2 cellular contexts compared by ENCODE assay signal in genomic region chr4:104425003-104425402, GRCh38.
TF ChIP-seq lines count a peak whose summit lies in the region.

No MANE protein-coding gene starts in this region.

TF ChIP-seq in liver, 16 proteins besides CTCF, POLR2A, EP300 and RAD21:
- TF ChIP-seq MAX (IDR thresholded peaks at IDR 0.05) (no peak), SP1 (IDR thresholded peaks at IDR 0.05) (no peak), FOXA2 (IDR thresholded peaks at IDR 0.05) (no peak), RXRA (IDR thresholded peaks at IDR 0.05) (no peak), REST (IDR thresholded peaks at IDR 0.05) (no peak), GABPA (IDR thresholded peaks at IDR 0.05 in 1 of 2, conservative IDR thresholded peaks at IDR 0.05 in 1 of 2) (no peak), EGR1 (IDR thresholded peaks at IDR 0.05; ENCODE audit: low read depth in 2 of 2) (no peak), NR2F2 (IDR thresholded peaks at IDR 0.05) (no peak), ZBTB33 (IDR thresholded peaks at IDR 0.05) (no peak), YY1 (IDR thresholded peaks at IDR 0.05) (no peak)

TF ChIP-seq in HepG2, 621 proteins besides CTCF, POLR2A, EP300 and RAD21:
- TF ChIP-seq ZNF382 (CRISPR knock-in tag; IDR thresholded peaks at IDR 0.05; ENCODE audit: borderline replicate concordance) (no peak), ZNF142 (CRISPR knock-in tag; IDR thresholded peaks at IDR 0.05) (no peak), FOXP4 (CRISPR knock-in tag; IDR thresholded peaks at IDR 0.05) (no peak), NCOA5 (CRISPR knock-in tag; IDR thresholded peaks at IDR 0.05) (no peak), ZSCAN21 (CRISPR knock-in tag; IDR thresholded peaks at IDR 0.05; ENCODE audit: borderline replicate concordance) (no peak), ZEB1 (IDR thresholded peaks at IDR 0.05; ENCODE audit: insufficient replicate concordance, low read depth) (no peak), ZBTB4 (CRISPR knock-in tag; IDR thresholded peaks at IDR 0.05; ENCODE audit: borderline replicate concordance) (no peak), ESRRA (CRISPR knock-in tag; IDR thresholded peaks at IDR 0.05; ENCODE audit: low read depth) (no peak), MAX (IDR thresholded peaks at IDR 0.05) (no peak), ZNF550 (CRISPR knock-in tag; IDR thresholded peaks at IDR 0.05; ENCODE audit: borderline replicate concordance) (no peak), HOMEZ (CRISPR knock-in tag; IDR thresholded peaks at IDR 0.05; ENCODE audit: low read depth) (no peak), BATF2 (CRISPR knock-in tag; IDR thresholded peaks at IDR 0.05) (no peak)
